Comparison of ENCODE assay signal across 21 cellular contexts in genomic region chr22:32717337-32718240, GRCh38.
A peak's percentile ranks its signal among the peaks of the same experiment; 100 is the strongest.
DNase-seq lines count a peak whose midpoint lies in the region; ATAC-seq and TF ChIP-seq lines count a peak whose summit lies in the region.
"Had no signal": no experiment of that assay in that cellular context is flagged by ENCODE, and none has a peak within 500 bp of the region (broad histone marks: within the 10 kb centered on the region; RNA-seq: fewer than 3 reads in every experiment).

No MANE protein-coding gene starts in this region.

- no peaks in the 10 kb centered on the region for H3K4me1 ChIP-seq in psoas muscle
- H3K4me1 ChIP-seq: pancreas had no signal

- DNase-seq in AG04450 (ENCODE audit: low read depth, low spot score), result peak; percentile 70
- DNase-seq in left ventricle myocardium superior, result no peak
- peak; percentile 30 to 60 for DNase-seq in psoas muscle
- no peak for DNase-seq in activated naive CD8-positive, alpha-beta T cell treated with anti-CD3 and anti-CD28 coated beads for 36 hours
- DNase-seq in GF-D8 (lab: John Stamatoyannopoulos, UW), result no peak
- no peak for DNase-seq in GM13976 (ENCODE audit: low spot score)
- DNase-seq in type B pancreatic cell (ENCODE audit: extremely low spot score, unreplicated experiment), result no peak
- DNase-seq: 8988T; activated CD8-positive, alpha-beta memory T cell treated with anti-CD3 and anti-CD28 coated beads, Interleukin-2, amount 10 ng/mL, durations not matched to agents 7 days and 5 days; activated gamma-delta T cell; hippocampal formation; KBM-7; NCI-H1092; OCI-M1; pancreas; T-helper 9 cell; transverse colon had no signal

- H3K9me3 ChIP-seq in AG04450 (ENCODE audit: control insufficient read depth, insufficient read depth, low read length), result no peaks in the 10 kb centered on the region
- H3K9me3 ChIP-seq in psoas muscle, result no peaks in the 10 kb centered on the region
- H3K9me3 ChIP-seq: pancreas, transverse colon had no signal

- in situ Hi-C loops in GM13976 (cut with MboI; ENCODE audit: low sequenced_read_pairs, unreplicated experiment), result no loop called here

- H3K4me3 ChIP-seq in AG04450 (ENCODE audit: low read depth, low read length) (no peak overlapping the region), psoas muscle (no peak overlapping the region)
- H3K4me3 ChIP-seq: coronary artery, pancreas, transverse colon had no signal

- no peaks in the 10 kb centered on the region for H3K36me3 ChIP-seq in psoas muscle (ENCODE audit: insufficient read depth in 1 of 2, low read depth in 1 of 2)
- H3K36me3 ChIP-seq: pancreas, transverse colon had no signal

- 70 to 79% (median 77%) methylated on average over 12 of the region's 12 CpGs for WGBS in psoas muscle, 3 donors

- no peaks in the 10 kb centered on the region for H3K27me3 ChIP-seq in AG04450 (ENCODE audit: control insufficient read depth, insufficient read depth, low read length)
- peaks cover 0 to 9% (median 0%) of the 10 kb centered on the region in 3 donors for H3K27me3 ChIP-seq in psoas muscle (ENCODE audit: insufficient read depth in 3 of 3, low read length in 2 of 3)
- H3K27me3 ChIP-seq: pancreas, transverse colon had no signal

- POLR2A ChIA-PET in AG04450 (lab: Yijun Ruan, JAX), result interaction anchor here (1.0 to 1.6 kb wide), 5 partner anchors 27 to 145 kb away, joined by 3 to 7 read pairs (median 4); partner anchors contain the start of gene TIMP3

- peaks cover 8% of the 10 kb centered on the region for H3K9me3 Mint-ChIP-seq in dendritic cell treated with granulocyte-macrophage colony-stimulating factor and Interleukin-4, amounts not matched to agents 40 ng/mL and 50 ng/mL, for 4 days
- peaks cover 2% of the 10 kb centered on the region for H3K9me3 Mint-ChIP-seq in activated naive CD8-positive, alpha-beta T cell treated with anti-CD3 and anti-CD28 coated beads for 36 hours
- peaks cover 17% of the 10 kb centered on the region for H3K9me3 Mint-ChIP-seq in type B pancreatic cell

- peaks cover 34% of the 10 kb centered on the region for H3K27me3 Mint-ChIP-seq in dendritic cell treated with granulocyte-macrophage colony-stimulating factor and Interleukin-4, amounts not matched to agents 40 ng/mL and 50 ng/mL, for 4 days
- no peaks in the 10 kb centered on the region for H3K27me3 Mint-ChIP-seq in activated naive CD8-positive, alpha-beta T cell treated with anti-CD3 and anti-CD28 coated beads for 36 hours
- no peaks in the 10 kb centered on the region for H3K27me3 Mint-ChIP-seq in type B pancreatic cell

- intact Hi-C loops in dendritic cell treated with granulocyte-macrophage colony-stimulating factor and Interleukin-4, amounts not matched to agents 40 ng/mL and 50 ng/mL, for 4 days (cut with micrococcal nuclease), result no loop called here
- intact Hi-C loops in left ventricle myocardium superior (cut with micrococcal nuclease), result no loop called here
- intact Hi-C loops in psoas muscle (cut with DNase I), result no loop called here

- peak; percentile 78 for ATAC-seq in left ventricle myocardium superior
- ATAC-seq in psoas muscle, result peak in 2 of 4 donors; percentile 54 to 72
- ATAC-seq: activated CD8-positive, alpha-beta memory T cell treated with anti-CD3 and anti-CD28 coated beads, Interleukin-2, amount 10 ng/mL, durations not matched to agents 7 days and 5 days; pancreas had no signal

- TF ChIP-seq CTCF in AG04450 (IDR thresholded peaks at IDR 0.05; ENCODE audit: low read depth, low read length) (no peak), psoas muscle (IDR thresholded peaks at IDR 0.05) (no peak), GM13976 (IDR thresholded peaks at IDR 0.05; ENCODE audit: borderline replicate concordance, control extremely low read depth, extremely low read depth, insufficient read depth, missing control alignments) (no peak), type B pancreatic cell (conservative IDR thresholded peaks at IDR 0.05) (no peak)

- peaks cover 65% of the 10 kb centered on the region for H3K4me1 Mint-ChIP-seq in dendritic cell treated with granulocyte-macrophage colony-stimulating factor and Interleukin-4, amounts not matched to agents 40 ng/mL and 50 ng/mL, for 4 days (ENCODE audit: low read depth)
- peaks cover 13% of the 10 kb centered on the region for H3K4me1 Mint-ChIP-seq in activated naive CD8-positive, alpha-beta T cell treated with anti-CD3 and anti-CD28 coated beads for 36 hours
- peaks cover 24% of the 10 kb centered on the region for H3K4me1 Mint-ChIP-seq in type B pancreatic cell (ENCODE audit: unreplicated experiment)

- CTCF ChIA-PET in AG04450 (lab: Charles Lee), result interaction anchor here (2.4 kb wide), 1 partner anchor 79 kb away, joined by 16 read pairs; no protein-coding TSS in a partner anchor

- H3K27ac ChIP-seq in AG04450 (ENCODE audit: low read depth, low read length) (peak overlapping the region; percentile 84), psoas muscle (peak overlapping the region; percentile 58)
- H3K27ac ChIP-seq: C4-2B, epithelial cell of prostate, pancreas had no signal

- peak overlapping the region; percentile 50 for H3K27ac Mint-ChIP-seq in dendritic cell treated with granulocyte-macrophage colony-stimulating factor and Interleukin-4, amounts not matched to agents 40 ng/mL and 50 ng/mL, for 4 days
- no peak overlapping the region for H3K27ac Mint-ChIP-seq in activated naive CD8-positive, alpha-beta T cell treated with anti-CD3 and anti-CD28 coated beads for 36 hours
- no peak overlapping the region for H3K27ac Mint-ChIP-seq in type B pancreatic cell
- H3K27ac Mint-ChIP-seq: activated CD8-positive, alpha-beta memory T cell treated with anti-CD3 and anti-CD28 coated beads, Interleukin-2, amount 10 ng/mL, durations not matched to agents 7 days and 5 days had no signal

- H3K36me3 Mint-ChIP-seq in dendritic cell treated with granulocyte-macrophage colony-stimulating factor and Interleukin-4, amounts not matched to agents 40 ng/mL and 50 ng/mL, for 4 days (ENCODE audit: low read depth), result no peaks in the 10 kb centered on the region
- H3K36me3 Mint-ChIP-seq in activated naive CD8-positive, alpha-beta T cell treated with anti-CD3 and anti-CD28 coated beads for 36 hours, result peaks cover 3% of the 10 kb centered on the region
- no peaks in the 10 kb centered on the region for H3K36me3 Mint-ChIP-seq in type B pancreatic cell

- H3K4me3 Mint-ChIP-seq in dendritic cell treated with granulocyte-macrophage colony-stimulating factor and Interleukin-4, amounts not matched to agents 40 ng/mL and 50 ng/mL, for 4 days, result no peak overlapping the region
- H3K4me3 Mint-ChIP-seq in activated naive CD8-positive, alpha-beta T cell treated with anti-CD3 and anti-CD28 coated beads for 36 hours, result no peak overlapping the region
- H3K4me3 Mint-ChIP-seq in type B pancreatic cell, result no peak overlapping the region
- H3K4me3 Mint-ChIP-seq: activated CD8-positive, alpha-beta memory T cell treated with anti-CD3 and anti-CD28 coated beads, Interleukin-2, amount 10 ng/mL, durations not matched to agents 7 days and 5 days had no signal

Comparison
In these comparisons a context has a peak if more than half of its experiments do, and no peak if none do; other contexts are left out.
1. DNase-seq: peak in AG04450 (single experiment) and psoas muscle (2 of 2); none in left ventricle myocardium superior (single experiment), activated naive CD8-positive, alpha-beta T cell treated with anti-CD3 and anti-CD28 coated beads for 36 hours (single experiment), GF-D8 (single experiment), GM13976 (single experiment) and type B pancreatic cell (single experiment).